16 cellular contexts compared by ENCODE assay signal in genomic region chr11:103395612-103396011, GRCh38.
DNase-seq lines count a peak whose midpoint lies in the region; FAIRE-seq and TF ChIP-seq lines count a peak whose summit lies in the region.
"Had no signal": no experiment of that assay in that cellular context is flagged by ENCODE, and none has a peak within 500 bp of the region (broad histone marks: within the 10 kb centered on the region; RNA-seq: fewer than 3 reads in every experiment).

No MANE protein-coding gene starts in this region.

- H2AFZ ChIP-seq in neuronal stem cell (ENCODE audit: low read length): no peak overlapping the region
- H2AFZ ChIP-seq: PC-9 had no signal

- no peaks in the 10 kb centered on the region for H3K27me3 ChIP-seq in neuronal stem cell (ENCODE audit: control insufficient read depth in 3 of 3, insufficient read depth in 3 of 3, low read depth in 1 of 3, low read length in 3 of 3)
- H3K27me3 ChIP-seq: upper lobe of right lung had no signal

- FAIRE-seq in islet of Langerhans (lab: Jason Lieb, UNC) (peak; percentile 9), GM12891 (lab: Jason Lieb, UNC) (no peak)

- POLR2A ChIA-PET in AG04449 (lab: Yijun Ruan, JAX): no interaction called here

- peaks cover 2% of the 10 kb centered on the region for H3K79me1 ChIP-seq in neuronal stem cell (ENCODE audit: low read depth, low read length)

- no peak overlapping the region for H3K23ac ChIP-seq in neuronal stem cell (ENCODE audit: low read depth, low read length, poor library complexity)

- no peak overlapping the region for H4K8ac ChIP-seq in neuronal stem cell (ENCODE audit: low read depth, low read length)

- CTCF ChIA-PET in AG04449 (lab: Yijun Ruan, JAX): interaction anchor here (1.6 kb wide), 1 partner anchor 205 kb away, joined by 5 read pairs; no protein-coding TSS in a partner anchor

- TF ChIP-seq POLR2A in GM12891 (IDR thresholded peaks at IDR 0.05; ENCODE audit: low read depth, low read length): no peak

- no peaks in the 10 kb centered on the region for H3K36me3 ChIP-seq in neuronal stem cell (replicated peaks in 1 of 2; ENCODE audit: control insufficient read depth in 2 of 2, insufficient read depth in 2 of 2, low read length in 2 of 2)
- H3K36me3 ChIP-seq: upper lobe of right lung had no signal

- H3K4me2 ChIP-seq in neuronal stem cell (ENCODE audit: insufficient read depth, low read length, poor library complexity, severe bottlenecking): no peak overlapping the region
- H3K4me2 ChIP-seq: PC-9 had no signal

- H2AK5ac ChIP-seq in neuronal stem cell (ENCODE audit: low read depth, low read length): no peak overlapping the region

- H3K9ac ChIP-seq in neuronal stem cell (ENCODE audit: low read depth, low read length, poor library complexity): no peak overlapping the region

- no peak overlapping the region for H2BK12ac ChIP-seq in neuronal stem cell (ENCODE audit: low read length)

- WGBS in neuronal stem cell (ENCODE audit: extremely low coverage in 2 of 2, insufficient read length in 2 of 2, insufficient replicate concordance in 1 of 2), 2 donors: no CpG with 5 or more reads among the region's 2 CpGs

- DNase-seq in AG04449 (ENCODE audit: low read depth, low spot score): peak; percentile 50
- peak; percentile 3 for DNase-seq in HPDE6-E6E7 (ENCODE audit: extremely low spot score)
- DNase-seq in astrocyte of the hippocampus (ENCODE audit: low read depth, low spot score): peak; percentile 75
- no peak for DNase-seq in NCI-H187 (lab: John Stamatoyannopoulos, UW)
- no peak for DNase-seq in neuronal stem cell (ENCODE audit: low spot score)
- DNase-seq in hippocampal formation (lab: John Stamatoyannopoulos, UW): no peak
- no peak for DNase-seq in GM12891 (ENCODE audit: insufficient read length, low spot score)
- DNase-seq: activated CD4-positive, alpha-beta T cell treated with anti-CD3 and anti-CD28 coated beads for 48 hours; aorta; DMS79 treated with DMSO at 0.1 percent for 48 hours; midbrain; PC-9; stimulated activated CD4-positive, alpha-beta T cell treated with anti-CD3 and anti-CD28 coated beads, Interleukin-4, amount 100 ng/mL, for 1 hour; T-helper 2 cell; upper lobe of right lung had no signal

- H2BK5ac ChIP-seq in neuronal stem cell (ENCODE audit: low read length): no peak overlapping the region

- no peaks in the 10 kb centered on the region for H3K9me3 ChIP-seq in neuronal stem cell (replicated peaks in 1 of 2; ENCODE audit: control insufficient read depth in 2 of 2, insufficient read depth in 1 of 2, low read depth in 1 of 2, low read length in 2 of 2)
- H3K9me3 ChIP-seq: upper lobe of right lung had no signal

- H3K4me3 ChIP-seq in AG04449 (ENCODE audit: low read depth, low read length) (no peak overlapping the region), neuronal stem cell (ENCODE audit: low read length in 2 of 2) (no peak overlapping the region)
- H3K4me3 ChIP-seq: PC-9, upper lobe of right lung had no signal

- H3K4me1 ChIP-seq in neuronal stem cell (ENCODE audit: control insufficient read depth in 2 of 2, insufficient read depth in 1 of 2, low read depth in 1 of 2, low read length in 2 of 2): no peaks in the 10 kb centered on the region
- H3K4me1 ChIP-seq: upper lobe of right lung had no signal

- no peak overlapping the region for H2BK120ac ChIP-seq in neuronal stem cell (ENCODE audit: low read depth, low read length)

- no peak overlapping the region for H2BK15ac ChIP-seq in neuronal stem cell (ENCODE audit: low read length)

- H3K4ac ChIP-seq in neuronal stem cell (ENCODE audit: low read length): no peak overlapping the region

- H3K18ac ChIP-seq in neuronal stem cell (ENCODE audit: low read length): no peak overlapping the region

- TF ChIP-seq CTCF in AG04449 (IDR thresholded peaks at IDR 0.05; ENCODE audit: insufficient read depth, low read length, missing control alignments): no peak

- H3K27ac ChIP-seq in neuronal stem cell (replicated peaks; ENCODE audit: low read length): no peak overlapping the region
- H3K27ac ChIP-seq: PC-9, upper lobe of right lung had no signal

- H4K91ac ChIP-seq in neuronal stem cell (ENCODE audit: low read depth, low read length, poor library complexity): no peak overlapping the region

- no peak overlapping the region for H3K14ac ChIP-seq in neuronal stem cell (ENCODE audit: low read length)

TF ChIP-seq in GM12891, 5 proteins besides CTCF, POLR2A, EP300 and RAD21:
- TF ChIP-seq POU2F2 (IDR thresholded peaks at IDR 0.05; ENCODE audit: low read depth, low read length): no peak
- TF ChIP-seq POLR2AphosphoS5 (IDR thresholded peaks at IDR 0.05; ENCODE audit: low read depth, low read length): no peak
- no peak for TF ChIP-seq PAX5 (IDR thresholded peaks at IDR 0.05; ENCODE audit: insufficient read depth, low read length, severe bottlenecking)
- TF ChIP-seq TAF1 (IDR thresholded peaks at IDR 0.05; ENCODE audit: low read depth, low read length): no peak
- no peak for TF ChIP-seq SPI1 (IDR thresholded peaks at IDR 0.05; ENCODE audit: low read depth, low read length)

Comparison
In these comparisons a context has a peak if more than half of its experiments do, and no peak if none do; other contexts are left out.
1. DNase-seq: peak in AG04449 (single experiment), HPDE6-E6E7 (single experiment) and astrocyte of the hippocampus (single experiment); none in NCI-H187 (0 of 2), neuronal stem cell (single experiment), hippocampal formation (0 of 2) and GM12891 (single experiment).